ENCODE assay signal across 13 cellular contexts in genomic region chr6:146892283-146892612, GRCh38.
"Had no signal": no experiment of that assay in that cellular context is flagged by ENCODE, and none has a peak within 500 bp of the region (broad histone marks: within the 10 kb centered on the region; RNA-seq: fewer than 3 reads in every experiment).

No MANE protein-coding gene starts in this region.

- H3K27ac ChIP-seq: colonic mucosa, foreskin keratinocyte, ovary, spleen, stomach, thoracic aorta, WERI-Rb-1 had no signal

- H3K4me3 ChIP-seq: colonic mucosa, esophagus squamous epithelium, ovary, spleen, stomach, thoracic aorta had no signal

- H3K9me3 Mint-ChIP-seq: nephron progenitor cell; T-helper 1 cell treated with Interleukin-12 subunit alpha and Interleukin-12 subunit beta and Interleukin-4 antibody, amounts not matched to agents 30 μg/mL and 1 μg/mL, for 36 hours had no signal

- H3K9me3 ChIP-seq: colonic mucosa, esophagus squamous epithelium, ovary, spleen, stomach, thoracic aorta had no signal

- DNase-seq: activated CD4-positive, alpha-beta T cell treated with anti-CD3 and anti-CD28 coated beads, Interleukin-2, amount 50 U/mL, for 48 hours; activated naive CD4-positive, alpha-beta T cell treated with anti-CD3 and anti-CD28 coated beads, Interleukin-2, amount 50 U/mL, for 16 hours; caudate nucleus; colonic mucosa; esophagus squamous epithelium; nephron progenitor cell; ovary; spleen; stomach; WERI-Rb-1 had no signal

- H3K4me1 ChIP-seq: colonic mucosa, esophagus squamous epithelium, foreskin keratinocyte, spleen, stomach had no signal

- H3K36me3 ChIP-seq: colonic mucosa, esophagus squamous epithelium, ovary, spleen, stomach, thoracic aorta, WERI-Rb-1 had no signal

- H3K27ac Mint-ChIP-seq: nephron progenitor cell; T-helper 1 cell treated with Interleukin-12 subunit alpha and Interleukin-12 subunit beta and Interleukin-4 antibody, amounts not matched to agents 30 μg/mL and 1 μg/mL, for 36 hours had no signal

- H3K4me3 Mint-ChIP-seq: nephron progenitor cell; T-helper 1 cell treated with Interleukin-12 subunit alpha and Interleukin-12 subunit beta and Interleukin-4 antibody, amounts not matched to agents 30 μg/mL and 1 μg/mL, for 36 hours had no signal

- H3K27me3 ChIP-seq: colonic mucosa, esophagus squamous epithelium, foreskin keratinocyte, ovary, spleen, stomach had no signal
